Comparison of ENCODE assay signal across 8 cellular contexts in the genomic region with DNA sequence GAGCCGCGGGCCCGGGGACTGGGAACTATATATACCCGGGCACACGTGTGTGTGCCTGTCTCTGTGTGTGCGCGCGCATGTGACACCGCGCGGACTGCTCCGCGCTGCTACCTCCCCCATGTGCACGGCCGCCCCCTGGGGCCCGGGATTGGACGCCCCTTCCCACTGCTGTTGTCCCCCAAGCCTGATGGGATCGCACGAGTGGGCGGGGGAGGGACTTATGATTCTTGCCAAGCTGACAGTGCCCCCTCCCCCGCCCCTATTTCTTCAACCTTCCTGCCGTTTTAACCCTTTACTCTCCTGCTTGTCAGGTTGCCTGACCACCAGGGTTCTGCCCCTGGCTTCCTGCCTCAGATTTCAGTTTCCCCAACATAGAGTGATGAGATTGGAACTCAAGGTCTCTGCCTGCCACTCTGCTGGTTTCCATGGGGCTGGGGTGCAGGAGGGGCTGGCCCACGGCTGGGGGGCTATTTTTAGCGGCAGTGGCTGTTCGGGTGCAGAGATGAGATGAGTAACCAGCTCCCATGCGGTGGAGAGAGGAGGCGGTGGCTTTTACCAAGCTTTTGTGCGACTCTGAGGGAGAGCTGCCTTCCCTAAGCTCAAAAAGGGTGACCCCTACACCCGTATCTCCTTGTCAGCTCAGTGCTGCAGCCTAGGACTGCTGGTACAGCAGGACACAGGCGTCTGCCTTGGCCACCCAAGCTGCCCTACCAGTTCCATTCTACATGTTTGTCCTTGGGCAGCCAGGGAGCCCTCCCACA.
A peak's percentile ranks its signal among the peaks of the same experiment; 100 is the strongest.
DNase-seq lines count a peak whose midpoint lies in the region; ATAC-seq lines count a peak whose summit lies in the region.

A gene (minus strand): TSS at position 5 of the 761 bp plus-strand sequence. CDS start 88 bp downstream, outside the sequence.

- H3K9me3 Mint-ChIP-seq in T-helper 1 cell treated with Interleukin-12 subunit alpha and Interleukin-12 subunit beta and Interleukin-4 antibody, amounts not matched to agents 30 μg/mL and 1 μg/mL, for 36 hours = no peaks in the 10 kb centered on the region
- H3K9me3 Mint-ChIP-seq in stimulated activated effector memory CD8-positive, alpha-beta T cell treated with anti-CD3 and anti-CD28 coated beads, Interleukin-12 subunit alpha, Interleukin-12 subunit beta, amount 100 ng/mL, for 72 hours = no peaks in the 10 kb centered on the region

- DNase-seq in NCI-H1417 (lab: John Stamatoyannopoulos, UW) (peak; percentile 20 to 66 (median 58)), NCI-H1417 treated with DMSO at 0.1 percent for 48 hours (lab: John Stamatoyannopoulos, UW) (no peak), HK-2 (ENCODE audit: unreplicated experiment) (peak; percentile 53), left kidney (ENCODE audit: low read depth, low spot score) (peak; percentile 81)
- DNase-seq in central memory CD4-positive, alpha-beta T cell = peak; percentile 36
- DNase-seq in stimulated activated effector memory CD8-positive, alpha-beta T cell treated with anti-CD3 and anti-CD28 coated beads, Interleukin-12 subunit alpha, Interleukin-12 subunit beta, amount 100 ng/mL, for 72 hours (ENCODE audit: low spot score in 2 of 2) = peak; percentile 28 to 69

- H3K36me3 Mint-ChIP-seq in T-helper 1 cell treated with Interleukin-12 subunit alpha and Interleukin-12 subunit beta and Interleukin-4 antibody, amounts not matched to agents 30 μg/mL and 1 μg/mL, for 36 hours (ENCODE audit: low read depth) = peaks cover 32% of the 10 kb centered on the region
- peaks cover 53% of the 10 kb centered on the region for H3K36me3 Mint-ChIP-seq in stimulated activated effector memory CD8-positive, alpha-beta T cell treated with anti-CD3 and anti-CD28 coated beads, Interleukin-12 subunit alpha, Interleukin-12 subunit beta, amount 100 ng/mL, for 72 hours

- H3K4me1 Mint-ChIP-seq in T-helper 1 cell treated with Interleukin-12 subunit alpha and Interleukin-12 subunit beta and Interleukin-4 antibody, amounts not matched to agents 30 μg/mL and 1 μg/mL, for 36 hours (ENCODE audit: low read depth) = peaks cover 27% of the 10 kb centered on the region
- peaks cover 54% of the 10 kb centered on the region for H3K4me1 Mint-ChIP-seq in stimulated activated effector memory CD8-positive, alpha-beta T cell treated with anti-CD3 and anti-CD28 coated beads, Interleukin-12 subunit alpha, Interleukin-12 subunit beta, amount 100 ng/mL, for 72 hours

- peak; percentile 73 for ATAC-seq in stimulated activated effector memory CD8-positive, alpha-beta T cell treated with anti-CD3 and anti-CD28 coated beads, Interleukin-12 subunit alpha, Interleukin-12 subunit beta, amount 100 ng/mL, for 72 hours
- ATAC-seq in HG03097 (IDR thresholded peaks at IDR 0.05; ENCODE audit: low FRiP score, unreplicated experiment) = no peak

- peak within 1 kb of the TSS; percentile 41 for H3K4me3 Mint-ChIP-seq in T-helper 1 cell treated with Interleukin-12 subunit alpha and Interleukin-12 subunit beta and Interleukin-4 antibody, amounts not matched to agents 30 μg/mL and 1 μg/mL, for 36 hours
- peak within 1 kb of the TSS; percentile 75 for H3K4me3 Mint-ChIP-seq in stimulated activated effector memory CD8-positive, alpha-beta T cell treated with anti-CD3 and anti-CD28 coated beads, Interleukin-12 subunit alpha, Interleukin-12 subunit beta, amount 100 ng/mL, for 72 hours

- H3K27me3 Mint-ChIP-seq in T-helper 1 cell treated with Interleukin-12 subunit alpha and Interleukin-12 subunit beta and Interleukin-4 antibody, amounts not matched to agents 30 μg/mL and 1 μg/mL, for 36 hours (ENCODE audit: low read depth) = peaks cover 51% of the 10 kb centered on the region

- H3K27ac Mint-ChIP-seq in T-helper 1 cell treated with Interleukin-12 subunit alpha and Interleukin-12 subunit beta and Interleukin-4 antibody, amounts not matched to agents 30 μg/mL and 1 μg/mL, for 36 hours = no peak within 1 kb of the TSS
- peak within 1 kb of the TSS; percentile 50 for H3K27ac Mint-ChIP-seq in stimulated activated effector memory CD8-positive, alpha-beta T cell treated with anti-CD3 and anti-CD28 coated beads, Interleukin-12 subunit alpha, Interleukin-12 subunit beta, amount 100 ng/mL, for 72 hours
